In genomic region chr19:39154626-39155100, GRCh38 we compare ENCODE assay signal across 17 cellular contexts. TPM values are rescaled to one million over a fixed set of nuclear protein-coding genes. Genes with fewer than 3 reads are reported as not detected.
DNase-seq lines count a peak whose midpoint lies in the region; ATAC-seq, FAIRE-seq and TF ChIP-seq lines count a peak whose summit lies in the region.
"Had no signal": no experiment of that assay in that cellular context is flagged by ENCODE, and none has a peak within 500 bp of the region (broad histone marks: within the 10 kb centered on the region; RNA-seq: fewer than 3 reads in every experiment).

No MANE protein-coding gene starts in this region.

- WGBS in A549 (ENCODE audit: missing lambda C conversion rate) = 75% methylated on average over 11 of the region's 11 CpGs
- WGBS in mesendoderm (ENCODE audit: extremely low coverage, insufficient coverage, low lambda C conversion rate) = no CpG with 5 or more reads among the region's 11 CpGs

- CTCF ChIA-PET in A549 (lab: Yijun Ruan, JAX) = interaction anchor here (1.0 to 4.0 kb wide), 10 partner anchors 9 to 195 kb away, joined by 3 to 12 read pairs (median 4); no protein-coding TSS in a partner anchor

- no peak overlapping the region for H2BK5ac ChIP-seq in mesendoderm (ENCODE audit: low read length)

- H3K27ac ChIP-seq in A549 (peak overlapping the region in 1 of 2 experiments; percentile 36; a peak in 3 of 6 replicates), mesendoderm (ENCODE audit: low read depth, low read length) (no peak overlapping the region), ascending aorta (no peak overlapping the region)

- peaks cover 34% of the 10 kb centered on the region for H3K79me1 ChIP-seq in mesendoderm (ENCODE audit: low read length)

- no peak for TF ChIP-seq EP300 in A549 (IDR thresholded peaks at IDR 0.05)

- peaks cover 16% of the 10 kb centered on the region for H3K79me2 ChIP-seq in mesendoderm (ENCODE audit: control insufficient read depth, insufficient read depth, low read length)

- no peak overlapping the region for H3K56ac ChIP-seq in mesendoderm (ENCODE audit: low read length)

- TF ChIP-seq CTCF in A549 (IDR thresholded peaks at IDR 0.05) = no peak
- TF ChIP-seq CTCF in LNCaP clone FGC (IDR thresholded peaks at IDR 0.05; ENCODE audit: control insufficient read depth, extremely low read depth, insufficient read depth) = no peak
- no peak for TF ChIP-seq CTCF in ascending aorta (IDR thresholded peaks at IDR 0.05)

- H3K27me3 ChIP-seq in mesendoderm (ENCODE audit: insufficient read depth, low read length, poor library complexity) = no peaks in the 10 kb centered on the region
- H3K27me3 ChIP-seq in ascending aorta = no peaks in the 10 kb centered on the region

- H3K4me1 ChIP-seq in A549 (peaks cover 28% of the 10 kb centered on the region), mesendoderm (ENCODE audit: control insufficient read depth, low read depth, low read length) (peaks cover 7% of the 10 kb centered on the region), ascending aorta (peaks cover under 1 to 23% of the 10 kb centered on the region in 2 donors)

- DNase-seq in A549 (ENCODE audit: low read depth in 1 of 2, low spot score in 1 of 2) = peak; percentile 51 to 55
- DNase-seq in LNCaP clone FGC (ENCODE audit: low read depth) = peak; percentile 90
- peak; percentile 24 for DNase-seq in dermis blood vessel endothelial cell
- peak; percentile 81 for DNase-seq in mesendoderm
- no peak for DNase-seq in ascending aorta (ENCODE audit: low spot score in 2 of 2)
- DNase-seq: AML-193; effector CD8-positive, alpha-beta T cell; hypothalamus; naive thymus-derived CD4-positive, alpha-beta T cell; NCI-H1105; NCI-H82; stimulated activated CD4-positive, alpha-beta T cell treated with anti-CD3 and anti-CD28 coated beads, Interleukin-15, amount 100 ng/mL, for 24 hours had no signal

- H3K9me3 ChIP-seq in A549 (no peaks in the 10 kb centered on the region), ascending aorta (no peaks in the 10 kb centered on the region)

- no peak overlapping the region for H2AK5ac ChIP-seq in mesendoderm (ENCODE audit: low read length)

- H2BK120ac ChIP-seq in mesendoderm (ENCODE audit: low read depth, low read length) = no peak overlapping the region

- no peaks in the 10 kb centered on the region for H3K36me3 ChIP-seq in mesendoderm (ENCODE audit: control insufficient read depth, insufficient read depth, low read length)
- no peaks in the 10 kb centered on the region for H3K36me3 ChIP-seq in ascending aorta

- H4K5ac ChIP-seq in mesendoderm (ENCODE audit: low read length) = no peak overlapping the region

- H3K18ac ChIP-seq in mesendoderm (ENCODE audit: low read length) = no peak overlapping the region

- POLR2A ChIA-PET in A549 (lab: Yijun Ruan, JAX) = no interaction called here

- H3K23ac ChIP-seq in mesendoderm (ENCODE audit: low read length) = no peak overlapping the region

- no peak for TF ChIP-seq RAD21 in A549 (conservative IDR thresholded peaks at IDR 0.05 in 1 of 2, IDR thresholded peaks at IDR 0.05 in 1 of 2)

- H3K4me2 ChIP-seq in A549 (no peak overlapping the region), mesendoderm (ENCODE audit: low read length) (no peak overlapping the region)

- intact Hi-C loops in ascending aorta (cut with DNase I) = no loop called here

- TF ChIP-seq POLR2A in A549 (IDR thresholded peaks at IDR 0.05; ENCODE audit: low read length) = no peak

- no peak for FAIRE-seq in A549 (lab: Jason Lieb, UNC)

- no peak overlapping the region for H2BK15ac ChIP-seq in mesendoderm (replicated peaks; ENCODE audit: low read depth)

- H3K4ac ChIP-seq in mesendoderm (ENCODE audit: low read depth, low read length) = no peak overlapping the region

- ATAC-seq in A549 (peak; percentile 51 to 67; a peak in 5 of 6 replicates), HG03280 (IDR thresholded peaks at IDR 0.05; ENCODE audit: unreplicated experiment) (no peak), GM18873 (IDR thresholded peaks at IDR 0.05; ENCODE audit: low FRiP score, unreplicated experiment) (no peak), HG03196 (IDR thresholded peaks at IDR 0.05; ENCODE audit: unreplicated experiment) (no peak)
- ATAC-seq: naive thymus-derived CD4-positive, alpha-beta T cell; stimulated activated effector memory CD8-positive, alpha-beta T cell treated with anti-CD3 and anti-CD28 coated beads, Interleukin-12 subunit alpha, Interleukin-12 subunit beta, amount 100 ng/mL, for 72 hours had no signal

- no peak overlapping the region for H3K4me3 ChIP-seq in A549
- peak overlapping the region; percentile 69 for H3K4me3 ChIP-seq in LNCaP clone FGC (ENCODE audit: low read depth, low read length)
- H3K4me3 ChIP-seq in mesendoderm (ENCODE audit: low read length) = no peak overlapping the region
- H3K4me3 ChIP-seq in ascending aorta = no peak overlapping the region

- no peak overlapping the region for H4K8ac ChIP-seq in mesendoderm (ENCODE audit: low read depth, low read length)

- H3K9ac ChIP-seq in mesendoderm (ENCODE audit: low read length) = no peak overlapping the region

TF ChIP-seq in A549, 52 proteins besides CTCF, POLR2A, EP300 and RAD21:
- 0 out of 2 replicates have a peak, but pooled peaks have one; percentile 6 for TF ChIP-seq USF2 (IDR thresholded peaks at IDR 0.05)
- TF ChIP-seq CEBPB (IDR thresholded peaks at IDR 0.05) = no peak

RNA-seq across cellular contexts. Expression of gene PAK4, which starts 29.1 kb away (rescaled TPM):
- polyA plus RNA-seq in A549 (2011; rRNA removed) = 37.9 and 42.9 TPM in 2 replicates
- 105 and 115 TPM in 2 replicates for polyA plus RNA-seq in A549 (2012; cell fraction: cytosol; rRNA removed)
- 115 and 138 TPM in 2 replicates for polyA plus RNA-seq in A549 (2012; cell fraction: nucleus; rRNA removed)
- 75.8 to 84.2 TPM (median 76.7 TPM) in 3 replicates for polyA plus RNA-seq in A549 (2017; fragmentation: RNase III; extraction: RNeasy Plus Mini Kit Qiagen cat#74134 plus additional on column Dnase treatment)
- polyA minus RNA-seq in A549 (2011; rRNA and poly(A)+ RNA removed) = 68.7 and 73.7 TPM in 2 replicates
- 5.8 and 17.4 TPM in 2 replicates for total RNA-seq in dermis blood vessel endothelial cell
- 56.1 TPM for polyA plus RNA-seq in mesendoderm (2013, experiment 1 of 2)
- 52.0 TPM for polyA plus RNA-seq in mesendoderm (2013, experiment 2 of 2)
- 27.4 TPM for total RNA-seq in ascending aorta

RNA-seq across cellular contexts. Expression of gene NCCRP1, which starts 42.1 kb away (rescaled TPM):
- polyA plus RNA-seq in A549 (2011; rRNA removed) (0.90 and 1.1 TPM in 2 replicates), A549 (2017; fragmentation: RNase III; extraction: RNeasy Plus Mini Kit Qiagen cat#74134 plus additional on column Dnase treatment) (0.71 to 1.1 TPM (median 0.99 TPM) in 3 replicates)
- polyA plus RNA-seq in A549 (2012; cell fraction: cytosol; rRNA removed) = 1.1 and 1.5 TPM in 2 replicates
- 1.8 and 2.4 TPM in 2 replicates for polyA plus RNA-seq in A549 (2012; cell fraction: nucleus; rRNA removed)
- polyA minus RNA-seq in A549 (2011; rRNA and poly(A)+ RNA removed) = 0.44 and 0.54 TPM in 2 replicates
- total RNA-seq in dermis blood vessel endothelial cell (not detected in 2 replicates), ascending aorta (not detected)
- polyA plus RNA-seq in mesendoderm (2013, experiment 1 of 2) = 0.45 TPM
- polyA plus RNA-seq in mesendoderm (2013, experiment 2 of 2) = 0.39 TPM
- total RNA-seq: activated CD8-positive, alpha-beta memory T cell treated with anti-CD3 and anti-CD28 coated beads for 36 hours; naive thymus-derived CD4-positive, alpha-beta T cell had no signal
- polyA plus RNA-seq: naive thymus-derived CD4-positive, alpha-beta T cell had no signal

RNA-seq across cellular contexts. Expression of gene SYCN, which starts 49.4 kb away (rescaled TPM):
- polyA plus RNA-seq in A549 (2011; rRNA removed) = not detected in 2 replicates
- not detected in 2 replicates for polyA plus RNA-seq in A549 (2012; cell fraction: cytosol; rRNA removed)
- 0.16 TPM in 1 of 2 replicates, not detected in the other for polyA plus RNA-seq in A549 (2012; cell fraction: nucleus; rRNA removed)
- not detected in 3 replicates for polyA plus RNA-seq in A549 (2017; fragmentation: RNase III; extraction: RNeasy Plus Mini Kit Qiagen cat#74134 plus additional on column Dnase treatment)
- polyA minus RNA-seq in A549 (2011; rRNA and poly(A)+ RNA removed) = not detected in 2 replicates
- total RNA-seq in dermis blood vessel endothelial cell = not detected in 2 replicates
- polyA plus RNA-seq in mesendoderm (2013, experiment 1 of 2) = not detected
- not detected for polyA plus RNA-seq in mesendoderm (2013, experiment 2 of 2)
- not detected for total RNA-seq in ascending aorta
- total RNA-seq: activated CD8-positive, alpha-beta memory T cell treated with anti-CD3 and anti-CD28 coated beads for 36 hours; naive thymus-derived CD4-positive, alpha-beta T cell had no signal
- polyA plus RNA-seq: naive thymus-derived CD4-positive, alpha-beta T cell had no signal

Comparison
In these comparisons a context has a peak if more than half of its experiments do, and no peak if none do; other contexts are left out.
1. ATAC-seq: peak in A549 (2 of 2); none in HG03280 (single experiment), GM18873 (single experiment) and HG03196 (single experiment).
2. DNase-seq: peak in A549 (2 of 2), LNCaP clone FGC (single experiment), dermis blood vessel endothelial cell (single experiment) and mesendoderm (single experiment); none in ascending aorta (0 of 2).